In genomic region chr1:207863893-207864535, GRCh38 we compare ENCODE assay signal across 9 cellular contexts. TPM values are rescaled to one million over a fixed set of nuclear protein-coding genes. Genes with fewer than 3 reads are reported as not detected.
DNase-seq lines count a peak whose midpoint lies in the region; ATAC-seq, FAIRE-seq and TF ChIP-seq lines count a peak whose summit lies in the region.
"Had no signal": no experiment of that assay in that cellular context is flagged by ENCODE, and none has a peak within 500 bp of the region (broad histone marks: within the 10 kb centered on the region; RNA-seq: fewer than 3 reads in every experiment).

No MANE protein-coding gene starts in this region.

- H3K27me3 ChIP-seq in naive thymus-derived CD4-positive, alpha-beta T cell (ENCODE audit: control insufficient read depth in 2 of 2, insufficient read depth in 2 of 2, low read length in 2 of 2), result no peaks in the 10 kb centered on the region
- H3K27me3 ChIP-seq in pancreas, result no peaks in the 10 kb centered on the region
- no peaks in the 10 kb centered on the region for H3K27me3 ChIP-seq in GM23248 (replicated peaks; ENCODE audit: insufficient read depth)

- no peaks in the 10 kb centered on the region for H3K9me2 ChIP-seq in GM23248 (ENCODE audit: insufficient read depth)

- WGBS in pancreas, 2 donors, result 72 to 75% methylated on average over 8 of the region's 8 CpGs
- 83 to 87% methylated on average over 8 of the region's 8 CpGs for WGBS in GM23248 (ENCODE audit: low coverage in 1 of 2, low lambda C conversion rate in 2 of 2, missing lambda C conversion rate in 2 of 2), 2 experiments

- peak; percentile 56 for ATAC-seq in activated CD4-positive, alpha-beta T cell treated with anti-CD3 and anti-CD28 coated beads for 36 hours
- peak; percentile 60 for ATAC-seq in HG03571 (IDR thresholded peaks at IDR 0.05; ENCODE audit: unreplicated experiment)
- peak; percentile 69 for ATAC-seq in naive thymus-derived CD4-positive, alpha-beta T cell
- ATAC-seq in pancreas, result no peak

- peak overlapping the region; percentile 78 for H3K27ac ChIP-seq in naive thymus-derived CD4-positive, alpha-beta T cell (ENCODE audit: low read depth, low read length)
- H3K27ac ChIP-seq in pancreas (no peak overlapping the region), GM23248 (no peak overlapping the region)
- H3K27ac ChIP-seq: SK-N-MC had no signal

- POLR2A ChIA-PET in activated CD4-positive, alpha-beta T cell treated with anti-CD3 and anti-CD28 coated beads for 36 hours (lab: Charles Lee), result interaction anchor here (0.7 to 1.3 kb wide), 2 partner anchors 11 to 42 kb away, joined by 3 to 8 read pairs; no protein-coding TSS in a partner anchor
- POLR2A ChIA-PET in naive thymus-derived CD4-positive, alpha-beta T cell (lab: Charles Lee), result interaction anchor here (0.7 to 20.4 kb wide), 8 partner anchors 9 to 57 kb away, joined by 3 to 547 read pairs (median 6); no protein-coding TSS in a partner anchor

- H2AFZ ChIP-seq in GM23248, result no peak overlapping the region

- H3K27ac Mint-ChIP-seq in activated CD4-positive, alpha-beta T cell treated with anti-CD3 and anti-CD28 coated beads for 36 hours, result peak overlapping the region; percentile 66
- H3K27ac Mint-ChIP-seq in naive thymus-derived CD4-positive, alpha-beta T cell, result peak overlapping the region in 8 of 9 donors; percentile 71 to 97 (median 90)

- H3F3A ChIP-seq in GM23248 (ENCODE audit: insufficient read depth), result peaks cover 15% of the 10 kb centered on the region; the same call in 1 of the 2 replicates

- intact Hi-C loops in activated CD4-positive, alpha-beta T cell treated with anti-CD3 and anti-CD28 coated beads for 36 hours (cut with DNase I, micrococcal nuclease), result loop anchor here (1.0 to 10.0 kb wide), 3 partner anchors 36 to 1891 kb away; partner anchors contain the start of genes PFKFB2 (in 1 of the 2), TRAF3IP3 (in 1 of the 2) and YOD1 (in 1 of the 2)
- intact Hi-C loops in naive thymus-derived CD4-positive, alpha-beta T cell (cut with micrococcal nuclease), result loop anchor here in 1 of 2 donors (1.0 kb wide), 1 partner anchor 36 kb away; no protein-coding TSS in a partner anchor
- intact Hi-C loops in pancreas (cut with DNase I), result no loop called here

- H3K4me1 ChIP-seq in naive thymus-derived CD4-positive, alpha-beta T cell (ENCODE audit: control insufficient read depth in 2 of 2, insufficient read depth in 2 of 2, low read length in 2 of 2), result peaks cover 60 to 74% of the 10 kb centered on the region in 2 donors
- peaks cover 0 to 12% (median 0%) of the 10 kb centered on the region in 3 donors for H3K4me1 ChIP-seq in pancreas
- peaks cover 12% of the 10 kb centered on the region for H3K4me1 ChIP-seq in GM23248 (ENCODE audit: insufficient read depth)

- H3K9me3 Mint-ChIP-seq in activated CD4-positive, alpha-beta T cell treated with anti-CD3 and anti-CD28 coated beads for 36 hours (ENCODE audit: low read depth), result no peaks in the 10 kb centered on the region
- no peaks in the 10 kb centered on the region for H3K9me3 Mint-ChIP-seq in naive thymus-derived CD4-positive, alpha-beta T cell

- H4K20me1 ChIP-seq in GM23248 (ENCODE audit: insufficient read depth), result no peaks in the 10 kb centered on the region

- peaks cover 64% of the 10 kb centered on the region for H3K4me1 Mint-ChIP-seq in activated CD4-positive, alpha-beta T cell treated with anti-CD3 and anti-CD28 coated beads for 36 hours
- H3K4me1 Mint-ChIP-seq in naive thymus-derived CD4-positive, alpha-beta T cell, result peaks cover 3 to 67% (median 56%) of the 10 kb centered on the region in 7 donors

- no peaks in the 10 kb centered on the region for H3K9me3 ChIP-seq in naive thymus-derived CD4-positive, alpha-beta T cell (ENCODE audit: control insufficient read depth in 2 of 3, low read length in 3 of 3)
- H3K9me3 ChIP-seq in pancreas (no peaks in the 10 kb centered on the region), GM23248 (ENCODE audit: low read depth) (no peaks in the 10 kb centered on the region)

- H3K9ac ChIP-seq in GM23248, result no peak overlapping the region

- H3K4me2 ChIP-seq in GM23248 (ENCODE audit: unreplicated experiment), result no peak overlapping the region

- H3K27me3 Mint-ChIP-seq in activated CD4-positive, alpha-beta T cell treated with anti-CD3 and anti-CD28 coated beads for 36 hours, result no peaks in the 10 kb centered on the region
- no peaks in the 10 kb centered on the region for H3K27me3 Mint-ChIP-seq in naive thymus-derived CD4-positive, alpha-beta T cell

- H3K4me3 ChIP-seq in naive thymus-derived CD4-positive, alpha-beta T cell (ENCODE audit: low read length), result peak overlapping the region; percentile 2
- H3K4me3 ChIP-seq in pancreas, result no peak overlapping the region
- H3K4me3 ChIP-seq in GM23248, result no peak overlapping the region
- H3K4me3 ChIP-seq: SK-N-MC had no signal

- peak; percentile 70 for DNase-seq in activated CD4-positive, alpha-beta T cell treated with anti-CD3 and anti-CD28 coated beads for 36 hours
- DNase-seq in activated CD4-positive, alpha-beta T cell treated with anti-CD3 and anti-CD28 coated beads for 1 hour, result no peak
- DNase-seq in activated T-helper 1 cell treated with Interleukin-2 at 50 U/mL for 16 hours (ENCODE audit: low read depth), result peak; percentile 24
- DNase-seq in naive thymus-derived CD4-positive, alpha-beta T cell, result peak in 7 of 9 donors; percentile 35 to 62 (median 59)
- DNase-seq in pancreas, result no peak
- DNase-seq in GM23248, result no peak
- DNase-seq in NCI-H748 treated with DMSO at 0.1 percent for 48 hours (lab: John Stamatoyannopoulos, UW), result no peak

- H3K4me3 Mint-ChIP-seq in activated CD4-positive, alpha-beta T cell treated with anti-CD3 and anti-CD28 coated beads for 36 hours, result peak overlapping the region; percentile 6
- H3K4me3 Mint-ChIP-seq in naive thymus-derived CD4-positive, alpha-beta T cell, result peak overlapping the region in 9 of 10 donors; percentile 35 to 95 (median 67)

- FAIRE-seq in pancreas (lab: Jason Lieb, UNC), result no peak

- H3K36me3 ChIP-seq in naive thymus-derived CD4-positive, alpha-beta T cell (ENCODE audit: control insufficient read depth in 2 of 3, insufficient read depth in 3 of 3, low read length in 3 of 3), result peaks cover 3 to 19% (median 4%) of the 10 kb centered on the region in 3 experiments
- H3K36me3 ChIP-seq in pancreas (no peaks in the 10 kb centered on the region), GM23248 (ENCODE audit: low read depth) (no peaks in the 10 kb centered on the region)

- H3K36me3 Mint-ChIP-seq in activated CD4-positive, alpha-beta T cell treated with anti-CD3 and anti-CD28 coated beads for 36 hours (ENCODE audit: low read depth), result peaks cover 53% of the 10 kb centered on the region
- H3K36me3 Mint-ChIP-seq in naive thymus-derived CD4-positive, alpha-beta T cell, result peaks cover 3 to 56% (median 24%) of the 10 kb centered on the region in 5 donors

- CTCF ChIA-PET in activated CD4-positive, alpha-beta T cell treated with anti-CD3 and anti-CD28 coated beads for 36 hours (lab: Charles Lee), result interaction anchor here (0.6 to 17.2 kb wide), 6 partner anchors 10 to 38 kb away, joined by 3 to 297 read pairs (median 4); no protein-coding TSS in a partner anchor
- CTCF ChIA-PET in naive thymus-derived CD4-positive, alpha-beta T cell (lab: Charles Lee), result interaction anchor here (1.5 to 13.8 kb wide), 6 partner anchors 9 to 40 kb away, joined by 3 to 197 read pairs (median 11); no protein-coding TSS in a partner anchor

- TF ChIP-seq CTCF in pancreas (IDR thresholded peaks at IDR 0.05), result no peak

- in situ Hi-C loops in GM23248 (cut with MboI), result no loop called here

- H3K79me2 ChIP-seq in GM23248 (ENCODE audit: insufficient read depth), result 0 out of 2 replicates have a peak, but pooled peaks cover 10% of the 10 kb centered on the region

RNA-seq across cellular contexts. Expression of gene CD34, which starts 46.9 kb away (rescaled TPM):
- total RNA-seq in activated CD4-positive, alpha-beta T cell treated with anti-CD3 and anti-CD28 coated beads for 36 hours, result under 1 TPM; 0.02 to 0.04 TPM
- total RNA-seq in naive thymus-derived CD4-positive, alpha-beta T cell, result 1 to 10 TPM in 1 of 5 experiments, under 1 TPM in 3, not detected in 1; 0.02 to 3.4 (median 0.39) TPM
- polyA plus RNA-seq in naive thymus-derived CD4-positive, alpha-beta T cell, result not detected
- total RNA-seq in pancreas, result 10 to 100 TPM in 1 of 6 donors, 1 to 10 TPM in 5; 5.2 to 11.9 (median 8.1) TPM
- 10 to 100 TPM in 1 of 2 donors, 1 to 10 TPM in 1; 5.9 to 11.6 TPM for polyA plus RNA-seq in pancreas
- not detected in 2 replicates for total RNA-seq in GM23248 (2014; rRNA removed; shearing (Covaris generic))
- polyA plus RNA-seq in GM23248 (2016; fragmentation: Nextera tagmentation; extraction: Ambion mirVana), result 0.24 and 0.34 TPM in 2 replicates

Comparison
In these comparisons a context has a peak if more than half of its experiments do, and no peak if none do; other contexts are left out.
1. DNase-seq: peak in activated CD4-positive, alpha-beta T cell treated with anti-CD3 and anti-CD28 coated beads for 36 hours (single experiment), activated T-helper 1 cell treated with Interleukin-2 at 50 U/mL for 16 hours (single experiment) and naive thymus-derived CD4-positive, alpha-beta T cell (7 of 9); none in activated CD4-positive, alpha-beta T cell treated with anti-CD3 and anti-CD28 coated beads for 1 hour (single experiment), pancreas (0 of 6), GM23248 (single experiment) and NCI-H748 treated with DMSO at 0.1 percent for 48 hours (single experiment).
2. ATAC-seq: peak in activated CD4-positive, alpha-beta T cell treated with anti-CD3 and anti-CD28 coated beads for 36 hours (single experiment), HG03571 (single experiment) and naive thymus-derived CD4-positive, alpha-beta T cell (single experiment); none in pancreas (0 of 4).
3. intact Hi-C loops: an anchor here in activated CD4-positive, alpha-beta T cell treated with anti-CD3 and anti-CD28 coated beads for 36 hours (1.0 to 10.0 kb wide); none called in pancreas.